ENCODE assay signal across 24 cellular contexts in genomic region chr1:28451011-28451410, GRCh38. TPM values are rescaled to one million over a fixed set of nuclear protein-coding genes. Genes with fewer than 3 reads are reported as not detected.
DNase-seq lines count a peak whose midpoint lies in the region; ATAC-seq and TF ChIP-seq lines count a peak whose summit lies in the region.
"Had no signal": no experiment of that assay in that cellular context is flagged by ENCODE, and none has a peak within 500 bp of the region (broad histone marks: within the 10 kb centered on the region; RNA-seq: fewer than 3 reads in every experiment).

No MANE protein-coding gene starts in this region.

- no peak for DNase-seq in activated CD4-positive, alpha-beta memory T cell treated with anti-CD3 and anti-CD28 coated beads, Interleukin-2, amount 10 ng/mL, durations not matched to agents 7 days and 5 days
- no peak for DNase-seq in activated CD4-positive, alpha-beta memory T cell treated with anti-CD3 and anti-CD28 coated beads for 36 hours
- DNase-seq in CD4-positive, CD25-positive, alpha-beta regulatory T cell = no peak
- DNase-seq in esophagus squamous epithelium (lab: John Stamatoyannopoulos, UW) (no peak), aorta (no peak), Right ventricle myocardium superior (no peak), progenitor cell of endocrine pancreas (ENCODE audit: low spot score, unreplicated experiment) (no peak)
- DNase-seq: DMS53; GDM1; NCI-H1694; NCI-H2081; NCI-H2171; NCI-H345; NCI-H524; NCI-H774; NK-92 treated with Interleukin-12 subunit alpha and Interleukin-12 subunit beta, amount 100 ng/mL, for 24 hours had no signal

- no peaks in the 10 kb centered on the region for H3K9me2 ChIP-seq in Loucy (replicated peaks; ENCODE audit: low read depth, low read length)

- no peak for ATAC-seq in CD4-positive, CD25-positive, alpha-beta regulatory T cell (ENCODE audit: low read depth in 2 of 2)
- ATAC-seq in aorta (ENCODE audit: low FRiP score) (no peak), Right ventricle myocardium superior (ENCODE audit: poor library complexity) (no peak)
- ATAC-seq: A549, GM23338, HepG2 had no signal

- H3K9ac ChIP-seq in Loucy (ENCODE audit: low read depth, low read length, poor library complexity, severe bottlenecking) = peak overlapping the region; percentile 63

- no peak for TF ChIP-seq POLR2A in esophagus squamous epithelium (IDR thresholded peaks at IDR 0.05)

- H3K4me3 ChIP-seq in CD4-positive, CD25-positive, alpha-beta regulatory T cell (ENCODE audit: low read depth, low read length) = no peak overlapping the region
- H3K4me3 ChIP-seq in Loucy (ENCODE audit: low read length, poor library complexity, severe bottlenecking) (no peak overlapping the region), esophagus squamous epithelium (no peak overlapping the region), aorta (ENCODE audit: low read length in 2 of 2) (no peak overlapping the region)
- H3K4me3 ChIP-seq: A549, GM23338, HAP-1, K562 had no signal

- no peaks in the 10 kb centered on the region for H3K27me3 ChIP-seq in CD4-positive, CD25-positive, alpha-beta regulatory T cell (ENCODE audit: control insufficient read depth, insufficient read depth, low read length)
- H3K27me3 ChIP-seq in Loucy (ENCODE audit: insufficient read depth, low read length, poor library complexity, severe bottlenecking) = no peaks in the 10 kb centered on the region
- H3K27me3 ChIP-seq in esophagus squamous epithelium = no peaks in the 10 kb centered on the region
- H3K27me3 ChIP-seq in aorta (ENCODE audit: control insufficient read depth in 1 of 2, insufficient read depth in 2 of 2, low read length in 1 of 2) = no peaks in the 10 kb centered on the region

- peaks cover 15% of the 10 kb centered on the region for H3K4me1 ChIP-seq in CD4-positive, CD25-positive, alpha-beta regulatory T cell (ENCODE audit: control insufficient read depth, insufficient read depth, low read length, poor library complexity, severe bottlenecking)
- peaks cover 45% of the 10 kb centered on the region for H3K4me1 ChIP-seq in Loucy (ENCODE audit: insufficient read depth, low read length, poor library complexity, severe bottlenecking)
- H3K4me1 ChIP-seq in esophagus squamous epithelium = peaks cover 0 to 29% (median 0%) of the 10 kb centered on the region in 3 donors
- peaks cover 0 to 5% of the 10 kb centered on the region in 2 donors for H3K4me1 ChIP-seq in aorta (ENCODE audit: control insufficient read depth in 1 of 2, insufficient read depth in 2 of 2, low read length in 2 of 2)
- H3K4me1 ChIP-seq: HAP-1 had no signal

- peaks cover 37% of the 10 kb centered on the region for H3K4me1 Mint-ChIP-seq in activated CD4-positive, alpha-beta memory T cell treated with anti-CD3 and anti-CD28 coated beads, Interleukin-2, amount 10 ng/mL, durations not matched to agents 7 days and 5 days
- peaks cover 23% of the 10 kb centered on the region for H3K4me1 Mint-ChIP-seq in activated CD4-positive, alpha-beta memory T cell treated with anti-CD3 and anti-CD28 coated beads for 36 hours (ENCODE audit: low read depth)
- H3K4me1 Mint-ChIP-seq in CD4-positive, CD25-positive, alpha-beta regulatory T cell = peaks cover 22 to 36% (median 29%) of the 10 kb centered on the region in 4 donors
- peaks cover 11% of the 10 kb centered on the region for H3K4me1 Mint-ChIP-seq in progenitor cell of endocrine pancreas (ENCODE audit: low read depth)

- H3K4me2 ChIP-seq in Loucy (ENCODE audit: low read depth, low read length, poor library complexity, severe bottlenecking) = peak overlapping the region; percentile 77
- H3K4me2 ChIP-seq: A549, GM23338 had no signal

- peak overlapping the region; percentile 63 for H3K27ac ChIP-seq in CD4-positive, CD25-positive, alpha-beta regulatory T cell (ENCODE audit: insufficient read depth, low read length, poor library complexity, severe bottlenecking)
- H3K27ac ChIP-seq in esophagus squamous epithelium (peak overlapping the region in 3 of 4 donors; percentile 40 to 71 (median 68)), aorta (ENCODE audit: low read depth in 1 of 2, low read length in 2 of 2) (no peak overlapping the region)
- H3K27ac ChIP-seq: A549 had no signal

- peaks cover 2% of the 10 kb centered on the region for H3K36me3 Mint-ChIP-seq in activated CD4-positive, alpha-beta memory T cell treated with anti-CD3 and anti-CD28 coated beads, Interleukin-2, amount 10 ng/mL, durations not matched to agents 7 days and 5 days (ENCODE audit: low read depth)
- H3K36me3 Mint-ChIP-seq in activated CD4-positive, alpha-beta memory T cell treated with anti-CD3 and anti-CD28 coated beads for 36 hours = peaks cover 4% of the 10 kb centered on the region
- H3K36me3 Mint-ChIP-seq in CD4-positive, CD25-positive, alpha-beta regulatory T cell = peaks cover 13% of the 10 kb centered on the region
- H3K36me3 Mint-ChIP-seq in progenitor cell of endocrine pancreas (ENCODE audit: insufficient read depth) = peaks cover 6% of the 10 kb centered on the region

- POLR2A ChIA-PET in activated CD4-positive, alpha-beta memory T cell treated with anti-CD3 and anti-CD28 coated beads, Interleukin-2, amount 10 ng/mL, durations not matched to agents 7 days and 5 days (lab: Charles Lee) = interaction anchor here (0.6 to 3.3 kb wide), 4 partner anchors 57 to 217 kb away, joined by 3 to 11 read pairs (median 3); partner anchors contain the start of gene GMEB1
- POLR2A ChIA-PET in activated CD4-positive, alpha-beta memory T cell treated with anti-CD3 and anti-CD28 coated beads for 36 hours (lab: Charles Lee) = interaction anchor here (1.0 kb wide), 1 partner anchor 130 kb away, joined by 3 read pairs; no protein-coding TSS in a partner anchor

- H3K9me3 Mint-ChIP-seq in activated CD4-positive, alpha-beta memory T cell treated with anti-CD3 and anti-CD28 coated beads, Interleukin-2, amount 10 ng/mL, durations not matched to agents 7 days and 5 days = no peaks in the 10 kb centered on the region
- no peaks in the 10 kb centered on the region for H3K9me3 Mint-ChIP-seq in activated CD4-positive, alpha-beta memory T cell treated with anti-CD3 and anti-CD28 coated beads for 36 hours
- H3K9me3 Mint-ChIP-seq in CD4-positive, CD25-positive, alpha-beta regulatory T cell = no peaks in the 10 kb centered on the region
- no peaks in the 10 kb centered on the region for H3K9me3 Mint-ChIP-seq in progenitor cell of endocrine pancreas (ENCODE audit: low read depth)
- H3K9me3 Mint-ChIP-seq: GM23338 had no signal

- H3K27ac Mint-ChIP-seq in activated CD4-positive, alpha-beta memory T cell treated with anti-CD3 and anti-CD28 coated beads, Interleukin-2, amount 10 ng/mL, durations not matched to agents 7 days and 5 days = peak overlapping the region; percentile 68
- H3K27ac Mint-ChIP-seq in activated CD4-positive, alpha-beta memory T cell treated with anti-CD3 and anti-CD28 coated beads for 36 hours = no peak overlapping the region
- H3K27ac Mint-ChIP-seq in CD4-positive, CD25-positive, alpha-beta regulatory T cell = peak overlapping the region in 1 of 3 donors; percentile 78
- no peak overlapping the region for H3K27ac Mint-ChIP-seq in progenitor cell of endocrine pancreas
- H3K27ac Mint-ChIP-seq: B cell, CD14-positive monocyte, GM23338 had no signal

- CTCF ChIA-PET in activated CD4-positive, alpha-beta memory T cell treated with anti-CD3 and anti-CD28 coated beads, Interleukin-2, amount 10 ng/mL, durations not matched to agents 7 days and 5 days (lab: Charles Lee) = interaction anchor here (1.4 to 2.0 kb wide), 2 partner anchors 19 to 41 kb away, joined by 6 to 8 read pairs; no protein-coding TSS in a partner anchor
- CTCF ChIA-PET in activated CD4-positive, alpha-beta memory T cell treated with anti-CD3 and anti-CD28 coated beads for 36 hours (lab: Charles Lee) = interaction anchor here (0.6 kb wide), 1 partner anchor 333 kb away, joined by 3 read pairs; no protein-coding TSS in a partner anchor

- no peaks in the 10 kb centered on the region for H3K9me3 ChIP-seq in CD4-positive, CD25-positive, alpha-beta regulatory T cell (ENCODE audit: control insufficient read depth in 2 of 2, low read length in 2 of 2)
- no peaks in the 10 kb centered on the region for H3K9me3 ChIP-seq in Loucy (ENCODE audit: insufficient read depth, low read depth, low read length)
- no peaks in the 10 kb centered on the region for H3K9me3 ChIP-seq in esophagus squamous epithelium
- no peaks in the 10 kb centered on the region for H3K9me3 ChIP-seq in aorta (ENCODE audit: control insufficient read depth, low read length)
- H3K9me3 ChIP-seq: A549, HAP-1 had no signal

- intact Hi-C loops in activated CD4-positive, alpha-beta memory T cell treated with anti-CD3 and anti-CD28 coated beads for 36 hours (cut with micrococcal nuclease) = no loop called here
- intact Hi-C loops in esophagus squamous epithelium (cut with DNase I) = no loop called here
- intact Hi-C loops in aorta (cut with DNase I) = no loop called here
- intact Hi-C loops in Right ventricle myocardium superior (cut with DNase I) = no loop called here

- H3K27me3 Mint-ChIP-seq in activated CD4-positive, alpha-beta memory T cell treated with anti-CD3 and anti-CD28 coated beads, Interleukin-2, amount 10 ng/mL, durations not matched to agents 7 days and 5 days = no peaks in the 10 kb centered on the region
- H3K27me3 Mint-ChIP-seq in activated CD4-positive, alpha-beta memory T cell treated with anti-CD3 and anti-CD28 coated beads for 36 hours = no peaks in the 10 kb centered on the region
- H3K27me3 Mint-ChIP-seq in CD4-positive, CD25-positive, alpha-beta regulatory T cell = no peaks in the 10 kb centered on the region
- no peaks in the 10 kb centered on the region for H3K27me3 Mint-ChIP-seq in progenitor cell of endocrine pancreas
- H3K27me3 Mint-ChIP-seq: B cell had no signal

- TF ChIP-seq CTCF in Loucy (conservative IDR thresholded peaks at IDR 0.05; ENCODE audit: low read length) = no peak
- no peak for TF ChIP-seq CTCF in esophagus squamous epithelium (IDR thresholded peaks at IDR 0.05)
- no peak for TF ChIP-seq CTCF in progenitor cell of endocrine pancreas (IDR thresholded peaks at IDR 0.05; ENCODE audit: unreplicated experiment)

- H2AFZ ChIP-seq in Loucy (ENCODE audit: low read length) = no peak overlapping the region
- H2AFZ ChIP-seq: GM23338 had no signal

- H3K36me3 ChIP-seq in CD4-positive, CD25-positive, alpha-beta regulatory T cell (ENCODE audit: control insufficient read depth, insufficient read depth, low read length) = no peaks in the 10 kb centered on the region
- H3K36me3 ChIP-seq in Loucy (ENCODE audit: insufficient read depth, low read length) (no peaks in the 10 kb centered on the region; the same call in 1 of the 2 replicates), esophagus squamous epithelium (peaks cover 0 to 23% (median 0%) of the 10 kb centered on the region in 3 donors), aorta (ENCODE audit: control insufficient read depth in 1 of 2, insufficient read depth in 2 of 2, low read length in 1 of 2) (no peaks in the 10 kb centered on the region)
- H3K36me3 ChIP-seq: HAP-1 had no signal

- H3K79me2 ChIP-seq in Loucy (ENCODE audit: insufficient read depth, low read length) = peaks cover 43% of the 10 kb centered on the region

- 85 to 88% methylated on average over 4 to 5 of the region's 5 CpGs for WGBS in esophagus squamous epithelium, 2 donors
- WGBS in aorta, 2 donors = 93 to 97% methylated on average over 5 of the region's 5 CpGs

- no peak overlapping the region for H3K4me3 Mint-ChIP-seq in activated CD4-positive, alpha-beta memory T cell treated with anti-CD3 and anti-CD28 coated beads, Interleukin-2, amount 10 ng/mL, durations not matched to agents 7 days and 5 days
- no peak overlapping the region for H3K4me3 Mint-ChIP-seq in activated CD4-positive, alpha-beta memory T cell treated with anti-CD3 and anti-CD28 coated beads for 36 hours
- peak overlapping the region in 2 of 4 donors; percentile 1 to 19 for H3K4me3 Mint-ChIP-seq in CD4-positive, CD25-positive, alpha-beta regulatory T cell
- H3K4me3 Mint-ChIP-seq in progenitor cell of endocrine pancreas (ENCODE audit: low read depth) = no peak overlapping the region
- H3K4me3 Mint-ChIP-seq: B cell, CD14-positive monocyte, GM23338 had no signal

- no peaks in the 10 kb centered on the region for H4K20me1 ChIP-seq in Loucy (ENCODE audit: insufficient read depth, low read length, poor library complexity, severe bottlenecking)

- H3F3A ChIP-seq in Loucy (ENCODE audit: low read depth) = peaks cover 6% of the 10 kb centered on the region; the same call in 1 of the 2 replicates

RNA-seq across cellular contexts. Expression of gene RCC1, which starts 54.8 kb away (rescaled TPM):
- total RNA-seq in activated CD4-positive, alpha-beta memory T cell treated with anti-CD3 and anti-CD28 coated beads, Interleukin-2, amount 10 ng/mL, durations not matched to agents 7 days and 5 days = 10 to 100 TPM; 47.6 to 50.7 TPM
- 10 to 100 TPM; 83.5 to 86.1 TPM for total RNA-seq in activated CD4-positive, alpha-beta memory T cell treated with anti-CD3 and anti-CD28 coated beads for 36 hours
- 9.7 TPM for total RNA-seq in CD4-positive, CD25-positive, alpha-beta regulatory T cell
- 10 to 100 TPM in 3 of 4 donors, 1 to 10 TPM in 1; 8.2 to 16.4 (median 12.6) TPM for polyA plus RNA-seq in CD4-positive, CD25-positive, alpha-beta regulatory T cell
- total RNA-seq in esophagus squamous epithelium (10 to 100 TPM; 25.6 to 46.6 (median 35.8) TPM), aorta (10 to 100 TPM in 1 of 2 donors, 1 to 10 TPM in 1; 9.0 to 10.0 TPM), Right ventricle myocardium superior (8.1 TPM), progenitor cell of endocrine pancreas (58.4 TPM in 2 replicates)
- polyA plus RNA-seq in aorta = 10 to 100 TPM in 1 of 2 donors, 1 to 10 TPM in 1; 9.0 to 17.0 TPM

Comparison
In these comparisons a context has a peak if more than half of its experiments do, and no peak if none do; other contexts are left out.
1. H3K27ac ChIP-seq: peak in CD4-positive, CD25-positive, alpha-beta regulatory T cell (single experiment) and esophagus squamous epithelium (3 of 4); none in aorta (0 of 2).